8 cellular contexts compared by ENCODE assay signal in the genomic region with DNA sequence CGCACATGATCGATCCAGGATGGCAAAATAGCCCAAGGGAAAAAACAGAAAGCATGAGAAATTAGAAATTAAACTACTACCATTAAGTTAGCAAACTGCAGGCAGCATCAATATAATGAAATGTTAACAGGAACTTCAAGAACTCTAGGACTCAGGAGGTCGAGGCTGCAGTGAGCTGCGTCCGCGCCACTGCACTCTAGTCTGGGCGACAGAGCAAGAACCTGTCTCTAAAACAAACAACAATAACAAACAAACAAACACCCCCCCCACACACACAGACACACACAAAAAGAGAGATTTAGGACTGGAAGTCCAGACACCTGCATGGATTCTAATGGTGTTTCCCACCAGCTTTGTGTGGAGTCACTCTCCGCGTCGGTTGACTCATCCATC. TPM values are rescaled to one million over a fixed set of nuclear protein-coding genes. Genes with fewer than 3 reads are reported as not detected.
DNase-seq lines count a peak whose midpoint lies in the region; ATAC-seq and TF ChIP-seq lines count a peak whose summit lies in the region.

No MANE protein-coding gene starts in this region.

- H3K27ac Mint-ChIP-seq in activated naive CD4-positive, alpha-beta T cell treated with anti-CD3 and anti-CD28 coated beads, Interleukin-2, amount 10 ng/mL, durations not matched to agents 7 days and 5 days, result peak overlapping the region; percentile 97
- H3K27ac Mint-ChIP-seq in type B pancreatic cell, result peak overlapping the region; percentile 87

- H3K4me1 Mint-ChIP-seq in activated naive CD4-positive, alpha-beta T cell treated with anti-CD3 and anti-CD28 coated beads, Interleukin-2, amount 10 ng/mL, durations not matched to agents 7 days and 5 days, result peaks cover 60% of the 10 kb centered on the region
- H3K4me1 Mint-ChIP-seq in type B pancreatic cell (ENCODE audit: unreplicated experiment), result peaks cover 25% of the 10 kb centered on the region

- H3K36me3 Mint-ChIP-seq in activated naive CD4-positive, alpha-beta T cell treated with anti-CD3 and anti-CD28 coated beads, Interleukin-2, amount 10 ng/mL, durations not matched to agents 7 days and 5 days, result peaks cover 27% of the 10 kb centered on the region
- H3K36me3 Mint-ChIP-seq in type B pancreatic cell, result peaks cover 18% of the 10 kb centered on the region

- WGBS in lung, 2 donors, result 78 to 81% methylated on average over 10 of the region's 10 CpGs

- H3K4me3 Mint-ChIP-seq in activated naive CD4-positive, alpha-beta T cell treated with anti-CD3 and anti-CD28 coated beads, Interleukin-2, amount 10 ng/mL, durations not matched to agents 7 days and 5 days, result peak overlapping the region; percentile 95
- H3K4me3 Mint-ChIP-seq in type B pancreatic cell, result peak overlapping the region; percentile 92

- peak overlapping the region; percentile 68 to 73 for H3K27ac ChIP-seq in lung (ENCODE audit: low read depth in 1 of 2, low read length in 1 of 2)

- H3K9me3 Mint-ChIP-seq in activated naive CD4-positive, alpha-beta T cell treated with anti-CD3 and anti-CD28 coated beads, Interleukin-2, amount 10 ng/mL, durations not matched to agents 7 days and 5 days, result peaks cover 2% of the 10 kb centered on the region
- peaks cover 4% of the 10 kb centered on the region for H3K9me3 Mint-ChIP-seq in type B pancreatic cell

- no peak for DNase-seq in activated naive CD4-positive, alpha-beta T cell treated with anti-CD3 and anti-CD28 coated beads, Interleukin-2, amount 10 ng/mL, durations not matched to agents 7 days and 5 days
- DNase-seq in activated naive CD4-positive, alpha-beta T cell treated with anti-CD3 and anti-CD28 coated beads, Interleukin-2, amount 50 U/mL, for 16 hours, result no peak
- DNase-seq in astrocyte of the spinal cord (ENCODE audit: low read depth, low spot score), result no peak
- DNase-seq in lung (ENCODE audit: low spot score), result no peak
- DNase-seq in type B pancreatic cell (ENCODE audit: extremely low spot score, unreplicated experiment), result no peak
- DNase-seq in GM10248 (ENCODE audit: extremely low spot score), result no peak
- DNase-seq in hypothalamus (lab: John Stamatoyannopoulos, UW), result no peak

- in situ Hi-C loops in astrocyte of the spinal cord (cut with HindIII; ENCODE audit: low sequenced_read_pairs), result no loop called here

- POLR2A ChIA-PET in GM10248 (lab: Yijun Ruan, JAX), result interaction anchor here (0.5 to 0.9 kb wide), 3 partner anchors 11 to 260 kb away, joined by 3 to 6 read pairs (median 4); no protein-coding TSS in a partner anchor

- no peaks in the 10 kb centered on the region for H3K27me3 Mint-ChIP-seq in activated naive CD4-positive, alpha-beta T cell treated with anti-CD3 and anti-CD28 coated beads, Interleukin-2, amount 10 ng/mL, durations not matched to agents 7 days and 5 days
- H3K27me3 Mint-ChIP-seq in type B pancreatic cell, result no peaks in the 10 kb centered on the region

- peaks cover 9 to 12% of the 10 kb centered on the region in 2 donors for H3K4me1 ChIP-seq in lung (ENCODE audit: control insufficient read depth in 2 of 2, insufficient read depth in 2 of 2, low read length in 2 of 2)

- no peaks in the 10 kb centered on the region for H3K9me3 ChIP-seq in lung (ENCODE audit: control insufficient read depth in 2 of 2, insufficient read depth in 1 of 2, low read length in 1 of 2)

- H3K36me3 ChIP-seq in lung (ENCODE audit: control insufficient read depth in 2 of 2, insufficient read depth in 2 of 2, low read length in 2 of 2), result no peaks in the 10 kb centered on the region

- CTCF ChIA-PET in activated naive CD4-positive, alpha-beta T cell treated with anti-CD3 and anti-CD28 coated beads, Interleukin-2, amount 10 ng/mL, durations not matched to agents 7 days and 5 days (lab: Charles Lee), result interaction anchor here (2.0 kb wide), 1 partner anchor 16 kb away, joined by 8 read pairs; the partner anchor contains the start of gene DCTPP1
- CTCF ChIA-PET in GM10248 (lab: Yijun Ruan, JAX), result interaction anchor here (0.7 to 1.9 kb wide), 7 partner anchors 13 to 170 kb away, joined by 3 to 8 read pairs (median 4); partner anchors contain the start of genes ZNF689 and ZNF764

- H3K4me3 ChIP-seq in astrocyte of the spinal cord (ENCODE audit: low read depth, low read length), result peak overlapping the region; percentile 77
- no peak overlapping the region for H3K4me3 ChIP-seq in lung

- no peak for TF ChIP-seq CTCF in astrocyte of the spinal cord (IDR thresholded peaks at IDR 0.05; ENCODE audit: low read depth, low read length)
- TF ChIP-seq CTCF in lung (IDR thresholded peaks at IDR 0.05; ENCODE audit: control extremely low read depth, extremely low read depth), result no peak
- no peak for TF ChIP-seq CTCF in type B pancreatic cell (conservative IDR thresholded peaks at IDR 0.05)
- no peak for TF ChIP-seq CTCF in GM10248 (IDR thresholded peaks at IDR 0.05; ENCODE audit: control extremely low read depth, extremely low read depth, low read depth, missing control alignments)

- ATAC-seq in lung (ENCODE audit: insufficient read depth, low FRiP score) (no peak), GM21529 (IDR thresholded peaks at IDR 0.05; ENCODE audit: unreplicated experiment) (no peak)

- H3K27me3 ChIP-seq in lung (ENCODE audit: control insufficient read depth, insufficient read depth), result no peaks in the 10 kb centered on the region

RNA-seq across cellular contexts. Expression of gene SEPHS2, which starts 0.5 kb away (rescaled TPM):
- total RNA-seq in lung (10 to 100 TPM; 17.1 to 54.5 TPM), type B pancreatic cell (ENCODE audit: low replicate concordance) (58.6 and 84.8 TPM in 2 replicates)
- 10 to 100 TPM; 37.5 to 68.6 TPM for polyA plus RNA-seq in lung

RNA-seq across cellular contexts. Expression of gene DCTPP1, which starts 16.4 kb away (rescaled TPM):
- total RNA-seq in lung (10 to 100 TPM; 13.2 to 33.8 TPM), type B pancreatic cell (ENCODE audit: low replicate concordance) (41.8 and 62.1 TPM in 2 replicates)
- polyA plus RNA-seq in lung, result 10 to 100 TPM; 20.3 to 50.9 TPM

RNA-seq across cellular contexts. Expression of gene ITGAL, which starts 26.3 kb away (rescaled TPM):
- total RNA-seq in lung, result 10 to 100 TPM; 14.4 to 48.1 TPM
- polyA plus RNA-seq in lung, result 10 to 100 TPM; 15.2 to 32.8 TPM
- 0.33 and 0.48 TPM in 2 replicates for total RNA-seq in type B pancreatic cell (ENCODE audit: low replicate concordance)

RNA-seq across cellular contexts. Expression of gene ZNF771, which starts 38.8 kb away (rescaled TPM):
- 1 to 10 TPM; 3.0 to 7.2 TPM for total RNA-seq in lung
- 1 to 10 TPM; 3.3 to 5.4 TPM for polyA plus RNA-seq in lung
- 4.7 and 15.5 TPM in 2 replicates for total RNA-seq in type B pancreatic cell (ENCODE audit: low replicate concordance)

RNA-seq across cellular contexts. Expression of gene ZNF48, which starts 51.0 kb away (rescaled TPM):
- 1 to 10 TPM; 5.3 to 8.0 TPM for total RNA-seq in lung
- polyA plus RNA-seq in lung, result 1 to 10 TPM; 4.2 to 4.7 TPM
- 14.5 and 21.1 TPM in 2 replicates for total RNA-seq in type B pancreatic cell (ENCODE audit: low replicate concordance)

Comparison
In these comparisons a context has a peak if more than half of its experiments do, and no peak if none do; other contexts are left out.
1. RNA of gene ITGAL, which starts 26.3 kb away (total RNA-seq): 14.4 to 48.1 TPM in lung; 0.33 to 0.48 TPM in type B pancreatic cell; every median in the first group is over 10 times any median in the second.